In the genomic region with DNA sequence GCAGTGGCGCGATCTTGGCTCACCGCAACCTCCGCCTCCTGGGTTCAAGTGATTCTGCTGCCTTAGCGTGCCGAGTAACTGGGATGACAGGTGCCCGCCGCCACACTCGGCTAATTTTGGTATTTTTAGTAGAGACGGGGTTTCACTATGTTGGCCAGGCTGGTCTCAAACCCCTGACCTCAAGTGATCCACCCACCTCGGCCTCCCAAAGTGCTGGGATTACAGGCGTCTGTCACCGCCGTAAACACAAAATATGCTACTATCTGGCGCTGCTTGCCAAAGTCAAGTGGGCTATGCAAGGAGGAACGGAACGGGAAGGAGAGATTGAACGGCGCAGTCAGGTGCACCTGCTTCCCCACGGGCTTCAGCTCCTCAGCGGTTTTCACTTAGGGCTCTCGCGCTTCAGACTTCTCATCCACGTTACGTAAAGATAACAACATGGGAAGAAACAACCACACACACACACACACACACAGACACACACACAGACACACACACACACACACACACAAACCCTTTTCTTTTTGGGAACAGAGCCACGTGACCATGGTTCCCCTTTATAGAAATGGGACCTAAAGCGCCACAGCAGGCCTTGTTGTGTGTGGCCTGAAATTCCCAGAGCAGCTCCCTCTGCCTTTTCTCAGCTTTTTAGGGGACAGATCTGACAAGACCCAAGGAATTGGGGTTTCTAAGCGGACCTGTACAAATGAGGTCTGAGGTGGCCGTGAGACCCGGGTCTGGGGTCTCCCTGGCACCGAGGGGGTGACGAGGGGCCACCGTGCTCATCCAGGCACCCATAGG, we compare ENCODE assay signal across 8 cellular contexts.
DNase-seq lines count a peak whose midpoint lies in the region; ATAC-seq and TF ChIP-seq lines count a peak whose summit lies in the region.

No MANE protein-coding gene starts in this region.

- H3K36me3 ChIP-seq in subcutaneous abdominal adipose tissue (ENCODE audit: control insufficient read depth in 5 of 5, insufficient read depth in 5 of 5, low read length in 5 of 5) = no peaks in the 10 kb centered on the region

- H3K9me3 ChIP-seq in subcutaneous abdominal adipose tissue (ENCODE audit: control insufficient read depth in 5 of 5, low read length in 5 of 5) = no peaks in the 10 kb centered on the region

- peaks cover 2 to 13% (median 4%) of the 10 kb centered on the region in 5 donors for H3K27me3 ChIP-seq in subcutaneous abdominal adipose tissue (ENCODE audit: control insufficient read depth in 5 of 5, insufficient read depth in 4 of 5, low read length in 5 of 5)

- no peak overlapping the region for H3K27ac ChIP-seq in subcutaneous abdominal adipose tissue (ENCODE audit: low read depth, low read length)

- peak overlapping the region in 2 of 5 donors; percentile 35 to 64 for H3K9ac ChIP-seq in subcutaneous abdominal adipose tissue (ENCODE audit: low read length in 5 of 5)

- H3K4me1 ChIP-seq in subcutaneous abdominal adipose tissue (ENCODE audit: control insufficient read depth in 5 of 5, insufficient read depth in 5 of 5, low read length in 5 of 5) = peaks cover 0 to 28% (median 10%) of the 10 kb centered on the region in 5 donors

- no peak for TF ChIP-seq CTCF in GM13977 (IDR thresholded peaks at IDR 0.05; ENCODE audit: extremely low read depth, insufficient read depth, missing control alignments)

- in situ Hi-C loops in GM13977 (cut with MboI; ENCODE audit: low pct_unique_long_range_greater_than_20kb, low sequenced_read_pairs, unreplicated experiment) = no loop called here

- DNase-seq in GDM1 (lab: John Stamatoyannopoulos, UW) (peak; percentile 66), UCSD-AML1 (lab: John Stamatoyannopoulos, UW; ENCODE audit: unreplicated experiment) (peak; percentile 49), germinal center (ENCODE audit: low spot score) (peak; percentile 49), DMS153 (lab: John Stamatoyannopoulos, UW) (no peak), GM13977 (ENCODE audit: low spot score) (no peak), HPDE6-E6E7 (ENCODE audit: extremely low spot score) (no peak)

- H3K4me3 ChIP-seq in subcutaneous abdominal adipose tissue (ENCODE audit: low read depth in 1 of 5, low read length in 5 of 5) = peak overlapping the region; percentile 27 to 73 (median 43)

- ATAC-seq in HG02981 (IDR thresholded peaks at IDR 0.05; ENCODE audit: unreplicated experiment) = peak; percentile 16

Comparison
In these comparisons a context has a peak if more than half of its experiments do, and no peak if none do; other contexts are left out.
1. DNase-seq: peak in GDM1 (single experiment), UCSD-AML1 (single experiment) and germinal center (single experiment); none in DMS153 (single experiment), GM13977 (single experiment) and HPDE6-E6E7 (single experiment).